ENCODE assay signal across 25 cellular contexts in genomic region chr9:42378418-42378815, GRCh38.
"Had no signal": no experiment of that assay in that cellular context is flagged by ENCODE, and none has a peak within 500 bp of the region (broad histone marks: within the 10 kb centered on the region; RNA-seq: fewer than 3 reads in every experiment).

No MANE protein-coding gene starts in this region.

- H3K9ac ChIP-seq: neural progenitor cell, parathyroid adenoma had no signal

- H3K4me2 ChIP-seq: neural progenitor cell, smooth muscle cell had no signal

- H3K4me3 ChIP-seq: neural progenitor cell, ovary, psoas muscle, skin epidermis, smooth muscle cell, spleen, suprapubic skin, testis, tibial artery, transverse colon, upper lobe of right lung, uterus had no signal

- H3K36me3 ChIP-seq: neural progenitor cell, ovary, spleen, suprapubic skin, tibial artery, transverse colon, upper lobe of right lung, uterus had no signal

- H3K4me1 ChIP-seq: neural progenitor cell, parathyroid adenoma, psoas muscle, spleen, suprapubic skin, testis, tibial artery, transverse colon, upper lobe of right lung, uterus had no signal

- H3K27me3 ChIP-seq: neural progenitor cell, ovary, spleen, suprapubic skin, testis, tibial artery, transverse colon, upper lobe of right lung, uterus had no signal

- ATAC-seq: natural killer cell; psoas muscle; stimulated activated memory B cell treated with anti-CD40 and anti-IgM and Interleukin-4, amounts not matched to agents 10 μg/mL and 1 μg/mL and 100 μg/mL, for 72 hours; stimulated activated naive CD8-positive, alpha-beta T cell treated with anti-CD3 and anti-CD28 coated beads, Interleukin-15, amount 100 ng/mL, for 72 hours; stimulated activated naive CD8-positive, alpha-beta T cell treated with anti-CD3 and anti-CD28 coated beads, Interleukin-15, Interleukin-2, amounts not matched to agents 100 U/mL and 50 U/mL, for 24 hours had no signal

- H2AFZ ChIP-seq: parathyroid adenoma had no signal

- H3K9me3 ChIP-seq: ovary, suprapubic skin, testis, tibial artery, transverse colon, upper lobe of right lung, uterus had no signal

- DNase-seq: natural killer cell; occipital lobe; ovary; psoas muscle; spleen; stimulated activated CD4-positive, alpha-beta T cell treated with anti-CD3 and anti-CD28 coated beads, Interleukin-12 subunit alpha, Interleukin-12 subunit beta, amount 100 ng/mL, for 4 hours; stimulated activated CD4-positive, alpha-beta T cell treated with anti-CD3 and anti-CD28 coated beads, Interleukin-1b, Interleukin-23, amount 100 ng/mL, for 48 hours; stimulated activated CD4-positive, alpha-beta T cell treated with anti-CD3 and anti-CD28 coated beads, Interleukin-4, amount 100 ng/mL, for 1 hour; stimulated activated CD4-positive, alpha-beta T cell treated with anti-CD3 and anti-CD28 coated beads, Interleukin-4, amount 100 ng/mL, for 4 hours; stimulated activated CD8-positive, alpha-beta memory T cell treated with anti-CD3 and anti-CD28 coated beads, Interleukin-4, amount 100 ng/mL, for 48 hours; stimulated activated naive CD4-positive, alpha-beta T cell; stimulated activated naive CD8-positive, alpha-beta T cell treated with anti-CD3 and anti-CD28 coated beads, Interleukin-15, amount 100 ng/mL, for 72 hours; stimulated activated naive CD8-positive, alpha-beta T cell treated with anti-CD3 and anti-CD28 coated beads, Interleukin-15, Interleukin-2, amounts not matched to agents 100 U/mL and 50 U/mL, for 24 hours; substantia nigra; testis; tibial artery; transverse colon; upper lobe of right lung; uterus had no signal

- H3K79me2 ChIP-seq: parathyroid adenoma had no signal

- H3K27ac ChIP-seq: neural progenitor cell, ovary, parathyroid adenoma, psoas muscle, skin epidermis, spleen, suprapubic skin, testis, tibial artery, transverse colon, upper lobe of right lung, uterus had no signal
